7 cellular contexts compared by ENCODE assay signal in genomic region chr14:106323970-106324369, GRCh38.
A peak's percentile ranks its signal among the peaks of the same experiment; 100 is the strongest.
DNase-seq lines count a peak whose midpoint lies in the region; ATAC-seq and TF ChIP-seq lines count a peak whose summit lies in the region.
"Not testable (repeated sequence)": the region's sequence is repeated elsewhere in the genome, so short reads cannot be mapped to it uniquely, and the experiment has no call there.

No MANE protein-coding gene starts in this region.

- not testable (repeated sequence) for H3K27me3 Mint-ChIP-seq in activated CD8-positive, alpha-beta T cell treated with anti-CD3 and anti-CD28 coated beads for 36 hours; activated naive CD8-positive, alpha-beta T cell treated with anti-CD3 and anti-CD28 coated beads, Interleukin-2, amount 50 U/mL, for 24 hours

- H3K36me3 Mint-ChIP-seq in activated CD8-positive, alpha-beta T cell treated with anti-CD3 and anti-CD28 coated beads for 36 hours (ENCODE audit: low read depth); activated naive CD8-positive, alpha-beta T cell treated with anti-CD3 and anti-CD28 coated beads, Interleukin-2, amount 50 U/mL, for 24 hours (ENCODE audit: low read depth): not testable (repeated sequence)

- H3K27ac ChIP-seq in Peyer's patch, result not testable (repeated sequence)

- H3K36me3 ChIP-seq in Peyer's patch, result not testable (repeated sequence)

- not testable (repeated sequence) for ATAC-seq in activated CD8-positive, alpha-beta T cell treated with anti-CD3 and anti-CD28 coated beads for 36 hours; activated naive CD8-positive, alpha-beta T cell treated with anti-CD3 and anti-CD28 coated beads, Interleukin-2, amount 50 U/mL, for 24 hours

- not testable (repeated sequence) for H3K27me3 ChIP-seq in Peyer's patch

- H3K4me1 ChIP-seq in Peyer's patch, result not testable (repeated sequence)

- TF ChIP-seq POLR2A in Peyer's patch (IDR thresholded peaks at IDR 0.05), result not testable (repeated sequence)

- not testable (repeated sequence) for H3K9me3 ChIP-seq in Peyer's patch

- not testable (repeated sequence) for H3K4me3 ChIP-seq in Peyer's patch

- TF ChIP-seq CTCF in GM13977 (IDR thresholded peaks at IDR 0.05; ENCODE audit: extremely low read depth, insufficient read depth, missing control alignments), result peak; percentile 33
- TF ChIP-seq CTCF in Peyer's patch (IDR thresholded peaks at IDR 0.05); activated CD8-positive, alpha-beta T cell treated with anti-CD3 and anti-CD28 coated beads for 36 hours (IDR thresholded peaks at IDR 0.05): not testable (repeated sequence)

- H3K4me3 Mint-ChIP-seq in activated CD8-positive, alpha-beta T cell treated with anti-CD3 and anti-CD28 coated beads for 36 hours; activated naive CD8-positive, alpha-beta T cell treated with anti-CD3 and anti-CD28 coated beads, Interleukin-2, amount 50 U/mL, for 24 hours: not testable (repeated sequence)

- DNase-seq in DMS 273 (lab: John Stamatoyannopoulos, UW; ENCODE audit: unreplicated experiment) (peak; percentile 6), Peyer's patch (peak in 2 of 3 donors; percentile 32 to 66)
- not testable (repeated sequence) for DNase-seq in GM13977 (ENCODE audit: low spot score)
- DNase-seq in activated CD8-positive, alpha-beta T cell treated with anti-CD3 and anti-CD28 coated beads for 36 hours, result peak; percentile 50
- DNase-seq in activated naive CD8-positive, alpha-beta T cell treated with anti-CD3 and anti-CD28 coated beads, Interleukin-2, amount 50 U/mL, for 24 hours, result peak; percentile 44
- DNase-seq in stimulated activated CD4-positive, alpha-beta T cell treated with anti-CD3 and anti-CD28 coated beads, Interleukin-12 subunit alpha, Interleukin-12 subunit beta, amount 100 ng/mL, for 4 hours, result peak; percentile 31
- DNase-seq in stimulated activated CD4-positive, alpha-beta T cell treated with anti-CD3 and anti-CD28 coated beads, TNF-alpha, amount 100 ng/mL, for 48 hours (ENCODE audit: low read depth in 3 of 3), result peak in 2 of 3 donors; percentile 13 to 23

- intact Hi-C loops in activated CD8-positive, alpha-beta T cell treated with anti-CD3 and anti-CD28 coated beads for 36 hours (cut with micrococcal nuclease), result not testable (repeated sequence)

- not testable (repeated sequence) for H3K9me3 Mint-ChIP-seq in activated CD8-positive, alpha-beta T cell treated with anti-CD3 and anti-CD28 coated beads for 36 hours; activated naive CD8-positive, alpha-beta T cell treated with anti-CD3 and anti-CD28 coated beads, Interleukin-2, amount 50 U/mL, for 24 hours

- not testable (repeated sequence) for H3K27ac Mint-ChIP-seq in activated CD8-positive, alpha-beta T cell treated with anti-CD3 and anti-CD28 coated beads for 36 hours; activated naive CD8-positive, alpha-beta T cell treated with anti-CD3 and anti-CD28 coated beads, Interleukin-2, amount 50 U/mL, for 24 hours

- in situ Hi-C loops in GM13977 (cut with MboI; ENCODE audit: low pct_unique_long_range_greater_than_20kb, low sequenced_read_pairs, unreplicated experiment), result not testable (repeated sequence)

- CTCF ChIA-PET in activated CD8-positive, alpha-beta T cell treated with anti-CD3 and anti-CD28 coated beads for 36 hours (lab: Charles Lee), result not testable (repeated sequence)

- POLR2A ChIA-PET in activated CD8-positive, alpha-beta T cell treated with anti-CD3 and anti-CD28 coated beads for 36 hours (lab: Charles Lee), result not testable (repeated sequence)

- not testable (repeated sequence) for H3K4me1 Mint-ChIP-seq in activated CD8-positive, alpha-beta T cell treated with anti-CD3 and anti-CD28 coated beads for 36 hours (ENCODE audit: low read depth); activated naive CD8-positive, alpha-beta T cell treated with anti-CD3 and anti-CD28 coated beads, Interleukin-2, amount 50 U/mL, for 24 hours
